11 cellular contexts compared by ENCODE assay signal in genomic region chr7:17651926-17652385, GRCh38.
DNase-seq lines count a peak whose midpoint lies in the region; ATAC-seq and TF ChIP-seq lines count a peak whose summit lies in the region.
"Had no signal": no experiment of that assay in that cellular context is flagged by ENCODE, and none has a peak within 500 bp of the region (broad histone marks: within the 10 kb centered on the region; RNA-seq: fewer than 3 reads in every experiment).

No MANE protein-coding gene starts in this region.

- H3K36me3 ChIP-seq in esophagus squamous epithelium = no peaks in the 10 kb centered on the region
- H3K36me3 ChIP-seq in muscle layer of duodenum (ENCODE audit: control insufficient read depth in 1 of 2, insufficient read depth in 2 of 2, low read length in 2 of 2) = no peaks in the 10 kb centered on the region

- H3K4me3 ChIP-seq in esophagus squamous epithelium = no peak overlapping the region
- no peak overlapping the region for H3K4me3 ChIP-seq in muscle layer of duodenum (ENCODE audit: low read depth in 1 of 2, low read length in 2 of 2)

- WGBS in esophagus squamous epithelium, 2 donors = 22 to 24% methylated on average over 4 of the region's 4 CpGs

- TF ChIP-seq POLR2A in esophagus squamous epithelium (IDR thresholded peaks at IDR 0.05) = no peak

- H3K27ac ChIP-seq in esophagus squamous epithelium (peak overlapping the region in 3 of 4 donors; percentile 61 to 70 (median 68)), muscle layer of duodenum (ENCODE audit: low read length) (peak overlapping the region; percentile 68)
- H3K27ac ChIP-seq: 22Rv1 had no signal

- DNase-seq in Right ventricle myocardium inferior (ENCODE audit: missing footprints) (no peak), cardiac septum (ENCODE audit: low spot score) (no peak), esophagus squamous epithelium (lab: John Stamatoyannopoulos, UW) (no peak), retina (no peak), NCI-H510A (lab: John Stamatoyannopoulos, UW) (no peak), NCI-H69 (lab: John Stamatoyannopoulos, UW) (no peak)
- DNase-seq: activated T-cell treated with anti-CD3 and anti-CD28 coated beads, Interleukin-2, amount 50 U/mL, for 1 hour; small intestine had no signal

- intact Hi-C loops in Right ventricle myocardium inferior (cut with DNase I) (no loop called here), cardiac septum (cut with DNase I) (no loop called here), esophagus squamous epithelium (cut with DNase I) (no loop called here)

- no peaks in the 10 kb centered on the region for H3K27me3 ChIP-seq in esophagus squamous epithelium
- no peaks in the 10 kb centered on the region for H3K27me3 ChIP-seq in muscle layer of duodenum (ENCODE audit: low read depth, low read length)

- ATAC-seq in Right ventricle myocardium inferior = peak; percentile 93
- no peak for ATAC-seq in GM19035 (IDR thresholded peaks at IDR 0.05; ENCODE audit: unreplicated experiment)

- H3K9me3 ChIP-seq in esophagus squamous epithelium (no peaks in the 10 kb centered on the region), muscle layer of duodenum (ENCODE audit: control insufficient read depth in 1 of 2, low read length in 2 of 2) (peaks cover 0 to under 1% of the 10 kb centered on the region in 2 donors)

- H3K4me1 ChIP-seq in esophagus squamous epithelium (peaks cover 0 to 36% (median 26%) of the 10 kb centered on the region in 3 donors), muscle layer of duodenum (ENCODE audit: control insufficient read depth in 1 of 2, insufficient read depth in 2 of 2, low read length in 2 of 2) (no peaks in the 10 kb centered on the region)

- peak in 4 of 6 experiments; percentile 14 to 43 (median 30) for TF ChIP-seq CTCF in esophagus squamous epithelium (IDR thresholded peaks at IDR 0.05)
